31 cellular contexts compared by ENCODE assay signal in the genomic region with DNA sequence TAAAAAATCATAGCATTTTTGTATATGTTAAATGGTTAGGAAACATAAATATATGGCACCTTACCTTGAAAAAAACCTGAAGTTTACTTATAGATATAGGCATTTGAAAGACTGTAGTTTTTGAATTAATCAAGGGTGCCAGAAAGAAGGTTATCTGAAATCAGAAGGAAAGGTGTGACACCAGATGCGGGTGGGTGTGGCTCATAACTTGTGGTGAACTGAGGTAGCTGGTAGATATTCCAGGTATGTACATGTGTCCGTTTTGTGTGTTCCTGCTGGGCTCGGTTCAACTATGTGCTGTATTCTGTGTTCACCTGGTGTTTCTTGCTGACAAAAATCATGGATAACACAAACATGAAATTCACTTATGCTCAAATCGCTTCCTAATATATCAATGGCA.
"Had no signal": no experiment of that assay in that cellular context is flagged by ENCODE, and none has a peak within 500 bp of the region (broad histone marks: within the 10 kb centered on the region; RNA-seq: fewer than 3 reads in every experiment).

No MANE protein-coding gene starts in this region.

- ATAC-seq: activated CD4-positive, alpha-beta T cell treated with anti-CD3 and anti-CD28 coated beads for 36 hours; activated CD8-positive, alpha-beta memory T cell treated with anti-CD3 and anti-CD28 coated beads, Interleukin-2, amount 10 ng/mL, durations not matched to agents 7 days and 5 days; activated CD8-positive, alpha-beta T cell treated with anti-CD3 and anti-CD28 coated beads, Interleukin-2, amount 10 ng/mL, durations not matched to agents 7 days and 5 days; activated naive CD4-positive, alpha-beta T cell treated with anti-CD3 and anti-CD28 coated beads, Interleukin-2, amount 50 U/mL, for 72 hours; activated T-cell treated with anti-CD3 and anti-CD28 coated beads, Interleukin-2, amount 50 U/mL, for 72 hours; gastroesophageal sphincter; heart right ventricle had no signal

- H3K4me1 ChIP-seq: ascending aorta, breast epithelium, colonic mucosa, esophagus squamous epithelium, gastroesophageal sphincter, heart right ventricle had no signal

- H3K36me3 ChIP-seq: ascending aorta, breast epithelium, cardiac muscle cell, colonic mucosa, esophagus squamous epithelium, gastroesophageal sphincter, heart right ventricle had no signal

- DNase-seq: activated CD4-positive, alpha-beta memory T cell treated with anti-CD3 and anti-CD28 coated beads for 36 hours; activated CD4-positive, alpha-beta T cell treated with anti-CD3 and anti-CD28 coated beads for 36 hours; activated CD4-positive, alpha-beta T cell treated with anti-CD3 and anti-CD28 coated beads, Interleukin-2, amount 10 ng/mL, durations not matched to agents 24 days and 14 days; activated CD4-positive, CD25-positive, alpha-beta regulatory T cell; activated CD4-positive, CD25-positive, alpha-beta regulatory T cell treated with anti-CD3 and anti-CD28 coated beads, Interleukin-2, amount 50 U/mL, for 72 hours; activated CD8-positive, alpha-beta memory T cell treated with anti-CD3 and anti-CD28 coated beads, Interleukin-2, amount 10 ng/mL, durations not matched to agents 7 days and 5 days; activated CD8-positive, alpha-beta memory T cell treated with anti-CD3 and anti-CD28 coated beads, Interleukin-2, amount 50 U/mL, for 48 hours; activated CD8-positive, alpha-beta T cell treated with anti-CD3 and anti-CD28 coated beads, Interleukin-2, amount 10 ng/mL, durations not matched to agents 7 days and 5 days; activated gamma-delta T cell; activated naive CD4-positive, alpha-beta T cell; activated naive CD4-positive, alpha-beta T cell treated with anti-CD3 and anti-CD28 coated beads, Interleukin-2, amount 10 ng/mL, durations not matched to agents 7 days and 5 days; activated naive CD8-positive, alpha-beta T cell treated with anti-CD3 and anti-CD28 coated beads, Interleukin-2, amount 10 ng/mL, durations not matched to agents 7 days and 5 days; activated T-cell treated with anti-CD3 and anti-CD28 coated beads for 4 hours; activated T-cell treated with anti-CD3 and anti-CD28 coated beads, Interleukin-2, amount 50 U/mL, for 24 hours; activated T-cell treated with anti-CD3 and anti-CD28 coated beads, Interleukin-2, amount 50 U/mL, for 72 hours; central memory CD4-positive, alpha-beta T cell; cerebellar nuclear complex; colonic mucosa; effector CD8-positive, alpha-beta T cell; esophagus squamous epithelium; foreskin melanocyte; heart right ventricle; T-helper 2 cell had no signal

- H3K27me3 ChIP-seq: ascending aorta, breast epithelium, cardiac muscle cell, colonic mucosa, esophagus squamous epithelium, gastroesophageal sphincter had no signal

- H3K9me3 ChIP-seq: colonic mucosa, gastroesophageal sphincter had no signal

- FAIRE-seq: endometrium, endothelial cell of umbilical vein had no signal

- H3K27ac ChIP-seq: ascending aorta, breast epithelium, cardiac muscle cell, colonic mucosa, epithelial cell of prostate, esophagus squamous epithelium, gastroesophageal sphincter, heart right ventricle had no signal

- H3K4me3 ChIP-seq: ascending aorta, breast epithelium, cardiac muscle cell, colonic mucosa, esophagus squamous epithelium, gastroesophageal sphincter, heart right ventricle had no signal
